Comparison of ENCODE assay signal across 1 cellular context in the genomic region with DNA sequence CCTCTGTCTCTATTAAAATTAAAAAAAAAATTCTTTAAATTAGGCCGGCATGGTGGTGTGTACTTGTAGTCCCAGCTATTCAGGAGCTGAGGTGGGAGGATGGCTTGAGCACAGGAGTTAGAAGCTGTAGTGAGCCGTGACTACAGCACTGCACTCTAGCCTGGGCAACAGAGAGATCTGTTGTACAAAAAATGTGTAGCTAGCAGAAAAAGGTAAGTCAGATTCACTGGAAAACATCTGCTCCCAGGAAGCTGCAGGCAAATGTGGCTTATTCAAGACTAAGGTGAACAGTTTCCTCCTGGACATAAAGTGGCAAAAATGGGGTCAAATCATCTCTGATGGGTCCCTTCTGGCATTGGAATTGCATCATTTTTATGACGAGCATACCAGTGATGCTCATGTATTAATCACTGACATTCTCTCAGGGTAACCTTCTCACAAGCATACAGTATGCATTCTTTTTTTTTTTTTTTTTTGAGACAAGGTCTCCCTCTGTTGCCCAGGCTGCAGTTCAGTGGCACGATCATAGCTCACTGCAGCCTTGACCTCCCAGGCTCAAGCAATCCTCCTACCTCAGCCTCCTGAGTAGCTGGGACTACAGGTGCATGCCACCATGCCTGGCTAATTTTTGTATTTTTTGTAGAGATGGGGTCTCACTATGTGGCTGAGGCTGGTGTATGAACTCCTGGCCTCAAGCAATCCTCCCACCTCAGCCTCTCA.
TF ChIP-seq lines count a peak whose summit lies in the region.

No MANE protein-coding gene starts in this region.

TF ChIP-seq in liver, 16 proteins besides CTCF, POLR2A, EP300 and RAD21 (continued from another document):
- no peak for TF ChIP-seq FOXA2 (IDR thresholded peaks at IDR 0.05)
- no peak for TF ChIP-seq TAF1 (conservative IDR thresholded peaks at IDR 0.05)
